10 cellular contexts compared by ENCODE assay signal in genomic region chr6:70079241-70079640, GRCh38.
"Had no signal": no experiment of that assay in that cellular context is flagged by ENCODE, and none has a peak within 500 bp of the region (broad histone marks: within the 10 kb centered on the region; RNA-seq: fewer than 3 reads in every experiment).

No MANE protein-coding gene starts in this region.

- DNase-seq: activated CD4-positive, alpha-beta T cell treated with anti-CD3 and anti-CD28 coated beads, Interleukin-2, amount 10 ng/mL, durations not matched to agents 24 days and 14 days; activated naive CD4-positive, alpha-beta T cell treated with anti-CD3 and anti-CD28 coated beads, Interleukin-2, amount 10 ng/mL, durations not matched to agents 7 days and 5 days; foreskin fibroblast; glutamatergic neuron; left cardiac atrium; lower lobe of right lung; midbrain; stimulated activated CD4-positive, alpha-beta T cell treated with anti-CD3 and anti-CD28 coated beads, Interleukin-4, amount 100 ng/mL, for 4 hours; stomach had no signal

- ATAC-seq: left cardiac atrium, lower lobe of right lung, WTC11 had no signal
